ENCODE assay signal across 15 cellular contexts in the genomic region with DNA sequence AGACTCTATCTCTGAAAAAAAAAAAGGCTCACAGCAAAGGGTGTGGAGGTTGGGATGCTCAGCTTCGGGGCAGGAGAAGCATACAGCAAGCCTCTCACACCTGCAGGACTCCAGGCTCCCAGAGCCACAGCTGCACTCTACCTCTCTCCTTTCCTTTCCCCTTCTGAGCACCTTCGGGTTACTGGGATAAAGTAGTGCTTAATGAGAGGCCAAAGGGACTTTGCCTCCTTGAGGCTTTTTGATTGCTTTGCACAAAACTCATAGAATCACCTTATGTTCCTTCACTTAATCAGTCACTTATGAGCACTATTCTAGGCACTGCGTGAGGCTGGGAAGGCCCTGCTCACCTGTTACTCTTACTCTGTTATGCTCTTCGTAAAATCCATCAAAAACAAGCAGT.
DNase-seq lines count a peak whose midpoint lies in the region; ATAC-seq, FAIRE-seq and TF ChIP-seq lines count a peak whose summit lies in the region.
"Had no signal": no experiment of that assay in that cellular context is flagged by ENCODE, and none has a peak within 500 bp of the region (broad histone marks: within the 10 kb centered on the region; RNA-seq: fewer than 3 reads in every experiment).

No MANE protein-coding gene starts in this region.

- WGBS in gastroesophageal sphincter (ENCODE audit: low coverage in 1 of 2), 2 donors, result 89% methylated on average over 2 to 3 of the region's 4 CpGs
- WGBS in small intestine, 3 donors, result 25 to 66% (median 39%) methylated on average over 4 of the region's 4 CpGs

- peak overlapping the region; percentile 9 for H3K27ac Mint-ChIP-seq in neural progenitor cell
- H3K27ac Mint-ChIP-seq: CD4-positive, alpha-beta T cell had no signal

- H3K4me3 ChIP-seq in gastroesophageal sphincter (no peak overlapping the region), neural progenitor cell (no peak overlapping the region), small intestine (ENCODE audit: low read depth in 1 of 2, low read length in 2 of 2) (no peak overlapping the region)
- H3K4me3 ChIP-seq: BLaER1 treated with 17β-estradiol and CSF1 and Interleukin-3, amounts not matched to agents 10 nM and 100 nM; GM12878; HAP-1 had no signal

- H3K36me3 ChIP-seq in gastroesophageal sphincter (no peaks in the 10 kb centered on the region), neural progenitor cell (no peaks in the 10 kb centered on the region), small intestine (ENCODE audit: control insufficient read depth in 2 of 2, insufficient read depth in 2 of 2, low read length in 2 of 2) (no peaks in the 10 kb centered on the region)
- H3K36me3 ChIP-seq: BLaER1 treated with 17β-estradiol and CSF1 and Interleukin-3, amounts not matched to agents 10 nM and 100 nM; HAP-1 had no signal

- H4K20me1 ChIP-seq in neural progenitor cell (ENCODE audit: low read depth), result no peaks in the 10 kb centered on the region

- H3K27me3 ChIP-seq in gastroesophageal sphincter, result no peaks in the 10 kb centered on the region
- no peaks in the 10 kb centered on the region for H3K27me3 ChIP-seq in neural progenitor cell
- no peaks in the 10 kb centered on the region for H3K27me3 ChIP-seq in small intestine (ENCODE audit: control insufficient read depth in 2 of 2, insufficient read depth in 2 of 2, low read length in 2 of 2)

- H3K4me2 ChIP-seq in neural progenitor cell, result no peak overlapping the region

- H3K27ac ChIP-seq in C4-2B, result peak overlapping the region; percentile 34
- H3K27ac ChIP-seq in gastroesophageal sphincter, result peak overlapping the region in 3 of 4 donors; percentile 5 to 45 (median 37)
- H3K27ac ChIP-seq in neural progenitor cell, result no peak overlapping the region
- no peak overlapping the region for H3K27ac ChIP-seq in small intestine (ENCODE audit: low read depth in 1 of 2, low read length in 1 of 2)
- H3K27ac ChIP-seq: BLaER1 treated with 17β-estradiol and CSF1 and Interleukin-3, amounts not matched to agents 10 nM and 100 nM; HL-60 had no signal

- H3K4me1 ChIP-seq in gastroesophageal sphincter (peaks cover 0 to 67% (median 8%) of the 10 kb centered on the region in 3 donors), neural progenitor cell (peaks cover 32% of the 10 kb centered on the region), small intestine (ENCODE audit: control insufficient read depth in 2 of 2, insufficient read depth in 1 of 2, low read depth in 1 of 2, low read length in 1 of 2) (no peaks in the 10 kb centered on the region)
- H3K4me1 ChIP-seq: HAP-1 had no signal

- TF ChIP-seq CTCF in C4-2B (conservative IDR thresholded peaks at IDR 0.05), result no peak
- TF ChIP-seq CTCF in gastroesophageal sphincter (IDR thresholded peaks at IDR 0.05), result no peak
- no peak for TF ChIP-seq CTCF in neural progenitor cell (IDR thresholded peaks at IDR 0.05)

- no peak for FAIRE-seq in small intestine (lab: Jason Lieb, UNC)
- FAIRE-seq: GM12878, GM18507 had no signal

- H3K4me3 Mint-ChIP-seq in neural progenitor cell, result no peak overlapping the region
- H3K4me3 Mint-ChIP-seq: CD4-positive, alpha-beta T cell had no signal

- H3K9me3 ChIP-seq in gastroesophageal sphincter (no peaks in the 10 kb centered on the region), neural progenitor cell (ENCODE audit: low read depth) (no peaks in the 10 kb centered on the region), small intestine (ENCODE audit: control insufficient read depth, low read depth) (no peaks in the 10 kb centered on the region)
- H3K9me3 ChIP-seq: BLaER1 treated with 17β-estradiol and CSF1 and Interleukin-3, amounts not matched to agents 10 nM and 100 nM; HAP-1 had no signal

- ATAC-seq in gastroesophageal sphincter, result no peak
- ATAC-seq in HG02763 (IDR thresholded peaks at IDR 0.05; ENCODE audit: unreplicated experiment), result no peak

- H2AFZ ChIP-seq in neural progenitor cell (replicated peaks), result no peak overlapping the region

- H3K9me3 Mint-ChIP-seq in neural progenitor cell, result no peaks in the 10 kb centered on the region
- H3K9me3 Mint-ChIP-seq: CD4-positive, alpha-beta T cell had no signal

- H3F3A ChIP-seq in neural progenitor cell (ENCODE audit: low read depth), result peaks cover 14% of the 10 kb centered on the region

- TF ChIP-seq EP300 in gastroesophageal sphincter (IDR thresholded peaks at IDR 0.05), result no peak

- DNase-seq in neural progenitor cell (ENCODE audit: low spot score) (no peak), small intestine (peak; percentile 48), ureter (ENCODE audit: low spot score) (no peak), cerebellar nuclear complex (lab: John Stamatoyannopoulos, UW) (no peak)
- DNase-seq: CD4-positive, alpha-beta T cell; DMS79; GOT3 had no signal

- peaks cover 8% of the 10 kb centered on the region for H3K4me1 Mint-ChIP-seq in neural progenitor cell

- TF ChIP-seq POLR2A in gastroesophageal sphincter (IDR thresholded peaks at IDR 0.05), result no peak

- no peaks in the 10 kb centered on the region for H3K36me3 Mint-ChIP-seq in neural progenitor cell

- H3K79me2 ChIP-seq in neural progenitor cell (ENCODE audit: low read depth), result no peaks in the 10 kb centered on the region

- H3K9ac ChIP-seq in neural progenitor cell, result no peak overlapping the region
- H3K9ac ChIP-seq: BLaER1 treated with 17β-estradiol and CSF1 and Interleukin-3, amounts not matched to agents 10 nM and 100 nM had no signal

- H3K27me3 Mint-ChIP-seq in neural progenitor cell (ENCODE audit: insufficient read depth, low read depth), result peaks cover 6% of the 10 kb centered on the region

Comparison
In these comparisons a context has a peak if more than half of its experiments do, and no peak if none do; other contexts are left out.
1. H3K27ac ChIP-seq: peak in C4-2B (single experiment) and gastroesophageal sphincter (3 of 4); none in neural progenitor cell (single experiment) and small intestine (0 of 2).